Comparison of ENCODE assay signal across 38 cellular contexts in genomic region chr7:142077762-142078161, GRCh38. TPM values are rescaled to one million over a fixed set of nuclear protein-coding genes. Genes with fewer than 3 reads are reported as not detected.
"Had no signal": no experiment of that assay in that cellular context is flagged by ENCODE, and none has a peak within 500 bp of the region (broad histone marks: within the 10 kb centered on the region; RNA-seq: fewer than 3 reads in every experiment).

No MANE protein-coding gene starts in this region.

- FAIRE-seq: astrocyte, colon had no signal

- ATAC-seq: activated CD4-positive, alpha-beta T cell treated with anti-CD3 and anti-CD28 coated beads for 36 hours; activated CD4-positive, CD25-positive, alpha-beta regulatory T cell treated with anti-CD3 and anti-CD28 coated beads, Interleukin-2, amount 50 U/mL, for 24 hours; activated CD8-positive, alpha-beta T cell treated with anti-CD3 and anti-CD28 coated beads for 36 hours; activated naive CD4-positive, alpha-beta T cell treated with anti-CD3 and anti-CD28 coated beads, Interleukin-2, amount 50 U/mL, for 72 hours; activated T-cell treated with anti-CD3 and anti-CD28 coated beads, Interleukin-2, amount 50 U/mL, for 4 hours; activated T-cell treated with anti-CD3 and anti-CD28 coated beads, Interleukin-2, amount 50 U/mL, for 72 hours; activated T-helper 17 cell treated with anti-CD3 and anti-CD28 coated beads, Interleukin-2, amount 50 U/mL, for 72 hours; body of pancreas; WTC11 had no signal

- DNase-seq: activated CD4-positive, alpha-beta memory T cell treated with anti-CD3 and anti-CD28 coated beads for 36 hours; activated CD4-positive, alpha-beta T cell treated with anti-CD3 and anti-CD28 coated beads for 1 hour; activated CD4-positive, alpha-beta T cell treated with anti-CD3 and anti-CD28 coated beads for 36 hours; activated CD4-positive, alpha-beta T cell treated with anti-CD3 and anti-CD28 coated beads for 48 hours; activated CD4-positive, alpha-beta T cell treated with anti-CD3 and anti-CD28 coated beads, Interleukin-2, amount 10 ng/mL, durations not matched to agents 7 days and 5 days; activated CD4-positive, CD25-positive, alpha-beta regulatory T cell; activated CD8-positive, alpha-beta memory T cell treated with anti-CD3 and anti-CD28 coated beads, Interleukin-2, amount 50 U/mL, for 4 hours; activated CD8-positive, alpha-beta T cell treated with anti-CD3 and anti-CD28 coated beads for 36 hours; activated effector memory CD4-positive, alpha-beta T cell treated with anti-CD3 and anti-CD28 coated beads, Interleukin-2, amount 50 U/mL, for 16 hours; activated gamma-delta T cell treated with Interleukin-2 at 50 U/mL for 16 hours; activated naive CD4-positive, alpha-beta T cell; activated naive CD4-positive, alpha-beta T cell treated with anti-CD3 and anti-CD28 coated beads for 36 hours; activated naive CD4-positive, alpha-beta T cell treated with anti-CD3 and anti-CD28 coated beads, Interleukin-2, amount 50 U/mL, for 16 hours; activated naive CD8-positive, alpha-beta T cell treated with anti-CD3 and anti-CD28 coated beads for 36 hours; activated T-cell treated with anti-CD3 and anti-CD28 coated beads for 4 hours; activated T-cell treated with anti-CD3 and anti-CD28 coated beads, Interleukin-2, amount 50 U/mL, for 1 hour; activated T-cell treated with anti-CD3 and anti-CD28 coated beads, Interleukin-2, amount 50 U/mL, for 4 hours; activated T-cell treated with anti-CD3 and anti-CD28 coated beads, Interleukin-2, amount 50 U/mL, for 72 hours; adrenal gland; amniotic stem cell; aorta; body of pancreas; brain microvascular endothelial cell; central memory CD4-positive, alpha-beta T cell; T-helper 2 cell; T-helper 9 cell; WERI-Rb-1 had no signal

- H3K9me3 Mint-ChIP-seq: activated CD4-positive, alpha-beta memory T cell treated with anti-CD3 and anti-CD28 coated beads for 36 hours; activated CD4-positive, alpha-beta T cell treated with anti-CD3 and anti-CD28 coated beads, Interleukin-2, amount 10 ng/mL, durations not matched to agents 7 days and 5 days; activated CD8-positive, alpha-beta T cell treated with anti-CD3 and anti-CD28 coated beads for 36 hours; activated naive CD4-positive, alpha-beta T cell treated with anti-CD3 and anti-CD28 coated beads for 36 hours; activated naive CD4-positive, alpha-beta T cell treated with anti-CD3 and anti-CD28 coated beads, Interleukin-2, amount 50 U/mL, for 72 hours; activated naive CD8-positive, alpha-beta T cell treated with anti-CD3 and anti-CD28 coated beads for 36 hours; activated T-cell treated with anti-CD3 and anti-CD28 coated beads, Interleukin-2, amount 50 U/mL, for 4 hours; activated T-cell treated with anti-CD3 and anti-CD28 coated beads, Interleukin-2, amount 50 U/mL, for 72 hours; activated T-helper 1 cell treated with anti-CD3 and anti-CD28 coated beads, Interleukin-12 subunit alpha, Interleukin-12 subunit beta, Interleukin-2, Interleukin-4 antibody, amounts not matched to agents 30 ng/mL and 10 ng/mL and 1 ng/mL, durations not matched to agents 14 hours and 24 hours and 36 hours; activated T-helper 17 cell treated with anti-CD3 and anti-CD28 coated beads, Interleukin-2, amount 50 U/mL, for 72 hours; T-helper 1 cell treated with Interleukin-12 subunit alpha and Interleukin-12 subunit beta and Interleukin-4 antibody, amounts not matched to agents 30 μg/mL and 1 μg/mL, for 36 hours; T-helper 2 cell treated with Interferon-gamma antibody and Interleukin-4, amounts not matched to agents 5 μg/mL and 100 μg/mL, for 36 hours; WTC11 had no signal

- H3K4me3 ChIP-seq: adrenal gland, body of pancreas, breast epithelium had no signal

- H3K27ac ChIP-seq: adrenal gland, body of pancreas, brain microvascular endothelial cell, breast epithelium, WERI-Rb-1 had no signal

- H3K4me1 Mint-ChIP-seq: activated CD4-positive, alpha-beta T cell treated with anti-CD3 and anti-CD28 coated beads for 36 hours; activated CD4-positive, alpha-beta T cell treated with anti-CD3 and anti-CD28 coated beads, Interleukin-2, amount 10 ng/mL, durations not matched to agents 7 days and 5 days; activated naive CD8-positive, alpha-beta T cell treated with anti-CD3 and anti-CD28 coated beads for 36 hours; activated T-helper 17 cell treated with anti-CD3 and anti-CD28 coated beads, Interleukin-2, amount 50 U/mL, for 72 hours; WTC11 had no signal

- H3K27ac Mint-ChIP-seq: activated CD4-positive, alpha-beta memory T cell treated with anti-CD3 and anti-CD28 coated beads for 36 hours; activated CD4-positive, alpha-beta T cell treated with anti-CD3 and anti-CD28 coated beads for 36 hours; activated CD4-positive, alpha-beta T cell treated with anti-CD3 and anti-CD28 coated beads, Interleukin-2, amount 10 ng/mL, durations not matched to agents 7 days and 5 days; activated CD8-positive, alpha-beta T cell treated with anti-CD3 and anti-CD28 coated beads for 36 hours; activated naive CD4-positive, alpha-beta T cell treated with anti-CD3 and anti-CD28 coated beads for 36 hours; activated naive CD4-positive, alpha-beta T cell treated with anti-CD3 and anti-CD28 coated beads, Interleukin-2, amount 50 U/mL, for 72 hours; activated naive CD8-positive, alpha-beta T cell treated with anti-CD3 and anti-CD28 coated beads for 36 hours; activated T-cell treated with anti-CD3 and anti-CD28 coated beads, Interleukin-2, amount 50 U/mL, for 72 hours; activated T-helper 1 cell treated with anti-CD3 and anti-CD28 coated beads, Interleukin-12 subunit alpha, Interleukin-12 subunit beta, Interleukin-2, Interleukin-4 antibody, amounts not matched to agents 30 ng/mL and 10 ng/mL and 1 ng/mL, durations not matched to agents 14 hours and 24 hours and 36 hours; activated T-helper 17 cell treated with anti-CD3 and anti-CD28 coated beads, Interleukin-2, amount 50 U/mL, for 72 hours; T-helper 1 cell treated with Interleukin-12 subunit alpha and Interleukin-12 subunit beta and Interleukin-4 antibody, amounts not matched to agents 30 μg/mL and 1 μg/mL, for 36 hours; T-helper 2 cell treated with Interferon-gamma antibody and Interleukin-4, amounts not matched to agents 5 μg/mL and 100 μg/mL, for 36 hours; WTC11 had no signal

- H3K27me3 Mint-ChIP-seq: activated CD8-positive, alpha-beta T cell treated with anti-CD3 and anti-CD28 coated beads for 36 hours; activated naive CD8-positive, alpha-beta T cell treated with anti-CD3 and anti-CD28 coated beads for 36 hours had no signal

- H3K4me1 ChIP-seq: adrenal gland, body of pancreas, breast epithelium had no signal

- H3K4me3 Mint-ChIP-seq: activated CD4-positive, alpha-beta memory T cell treated with anti-CD3 and anti-CD28 coated beads for 36 hours; activated CD4-positive, alpha-beta T cell treated with anti-CD3 and anti-CD28 coated beads for 36 hours; activated CD4-positive, alpha-beta T cell treated with anti-CD3 and anti-CD28 coated beads, Interleukin-2, amount 10 ng/mL, durations not matched to agents 7 days and 5 days; activated CD8-positive, alpha-beta T cell treated with anti-CD3 and anti-CD28 coated beads for 36 hours; activated naive CD4-positive, alpha-beta T cell treated with anti-CD3 and anti-CD28 coated beads for 36 hours; activated naive CD8-positive, alpha-beta T cell treated with anti-CD3 and anti-CD28 coated beads for 36 hours; activated T-cell treated with anti-CD3 and anti-CD28 coated beads, Interleukin-2, amount 50 U/mL, for 4 hours; activated T-cell treated with anti-CD3 and anti-CD28 coated beads, Interleukin-2, amount 50 U/mL, for 72 hours; activated T-helper 1 cell treated with anti-CD3 and anti-CD28 coated beads, Interleukin-12 subunit alpha, Interleukin-12 subunit beta, Interleukin-2, Interleukin-4 antibody, amounts not matched to agents 30 ng/mL and 10 ng/mL and 1 ng/mL, durations not matched to agents 14 hours and 24 hours and 36 hours; activated T-helper 17 cell treated with anti-CD3 and anti-CD28 coated beads, Interleukin-2, amount 50 U/mL, for 72 hours; T-helper 1 cell treated with Interleukin-12 subunit alpha and Interleukin-12 subunit beta and Interleukin-4 antibody, amounts not matched to agents 30 μg/mL and 1 μg/mL, for 36 hours; T-helper 2 cell treated with Interferon-gamma antibody and Interleukin-4, amounts not matched to agents 5 μg/mL and 100 μg/mL, for 36 hours; WTC11 had no signal

- H3K27me3 ChIP-seq: adrenal gland, body of pancreas, brain microvascular endothelial cell, breast epithelium had no signal

- H3K9me3 ChIP-seq: adrenal gland, body of pancreas, breast epithelium had no signal

- H3K36me3 ChIP-seq: adrenal gland, brain microvascular endothelial cell, breast epithelium, WERI-Rb-1 had no signal

- H3K36me3 Mint-ChIP-seq: activated CD4-positive, alpha-beta memory T cell treated with anti-CD3 and anti-CD28 coated beads for 36 hours; activated naive CD4-positive, alpha-beta T cell treated with anti-CD3 and anti-CD28 coated beads, Interleukin-2, amount 50 U/mL, for 72 hours; activated naive CD8-positive, alpha-beta T cell treated with anti-CD3 and anti-CD28 coated beads for 36 hours; WTC11 had no signal

RNA-seq across cellular contexts. Expression of gene MGAM2, which starts 33.8 kb away (rescaled TPM):
- total RNA-seq: activated CD4-positive, alpha-beta memory T cell treated with anti-CD3 and anti-CD28 coated beads for 36 hours; activated CD4-positive, alpha-beta T cell treated with anti-CD3 and anti-CD28 coated beads for 36 hours; activated CD4-positive, alpha-beta T cell treated with anti-CD3 and anti-CD28 coated beads, Interleukin-2, amount 10 ng/mL, durations not matched to agents 7 days and 5 days; activated CD8-positive, alpha-beta memory T cell treated with anti-CD3 and anti-CD28 coated beads for 36 hours; activated CD8-positive, alpha-beta T cell treated with anti-CD3 and anti-CD28 coated beads for 36 hours; activated naive CD4-positive, alpha-beta T cell treated with anti-CD3 and anti-CD28 coated beads for 36 hours; activated naive CD4-positive, alpha-beta T cell treated with anti-CD3 and anti-CD28 coated beads, Interleukin-2, amount 50 U/mL, for 72 hours; activated naive CD8-positive, alpha-beta T cell treated with anti-CD3 and anti-CD28 coated beads for 36 hours; activated T-cell treated with anti-CD3 and anti-CD28 coated beads, Interleukin-2, amount 50 U/mL, for 4 hours; activated T-helper 1 cell treated with anti-CD3 and anti-CD28 coated beads, Interleukin-12 subunit alpha, Interleukin-12 subunit beta, Interleukin-2, Interleukin-4 antibody, amounts not matched to agents 30 ng/mL and 10 ng/mL and 1 ng/mL, durations not matched to agents 14 hours and 24 hours and 36 hours; adrenal gland; WTC11 had no signal
